ENCODE assay signal across 20 cellular contexts in the genomic region with DNA sequence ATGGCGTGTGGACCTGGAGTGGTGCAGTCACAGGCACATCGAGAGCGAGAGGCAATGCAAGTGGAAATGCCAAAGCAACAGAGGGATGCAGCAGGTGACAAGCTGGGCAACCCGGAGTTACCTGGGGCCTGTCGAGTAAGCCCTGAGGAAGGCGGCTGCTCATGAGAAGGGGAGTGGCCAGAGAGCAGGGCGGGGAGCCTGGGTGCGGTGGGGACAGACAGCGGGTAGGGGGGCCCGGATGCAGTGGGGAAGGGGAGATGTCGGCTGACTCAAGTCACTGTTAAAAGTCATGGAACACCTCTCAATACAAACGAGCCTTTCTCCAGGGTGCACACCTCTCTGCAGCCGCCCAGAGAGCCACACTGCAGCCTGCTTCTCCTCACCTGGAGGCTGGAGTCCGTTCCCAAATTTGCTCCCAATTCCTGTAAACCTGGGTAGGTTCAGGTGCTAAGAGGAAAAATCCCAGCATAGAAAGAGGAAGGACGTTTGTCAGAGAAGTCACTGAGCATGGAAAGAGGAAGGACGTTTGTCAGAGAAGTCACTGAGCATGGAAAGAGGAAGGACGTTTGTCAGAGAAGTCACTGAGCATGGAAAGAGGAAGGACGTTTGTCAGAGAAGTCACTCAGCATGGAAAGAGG.
DNase-seq lines count a peak whose midpoint lies in the region; ATAC-seq, FAIRE-seq and TF ChIP-seq lines count a peak whose summit lies in the region.
"Had no signal": no experiment of that assay in that cellular context is flagged by ENCODE, and none has a peak within 500 bp of the region (broad histone marks: within the 10 kb centered on the region; RNA-seq: fewer than 3 reads in every experiment).

No MANE protein-coding gene starts in this region.

- H2BK5ac ChIP-seq in H1 (ENCODE audit: low read depth, low read length) = no peak overlapping the region

- DNase-seq in DMS53 (lab: John Stamatoyannopoulos, UW) (peak; percentile 44), DMS53 treated with DMSO at 0.1 percent for 48 hours (lab: John Stamatoyannopoulos, UW; ENCODE audit: unreplicated experiment) (no peak), H1 (ENCODE audit: low read depth in 1 of 2, low spot score in 2 of 2) (no peak), iPS-NIHi7 (ENCODE audit: extremely low spot score) (no peak)
- no peak for DNase-seq in activated CD4-positive, CD25-positive, alpha-beta regulatory T cell (lab: John Stamatoyannopoulos, UW)
- DNase-seq in activated naive CD4-positive, alpha-beta T cell treated with anti-CD3 and anti-CD28 coated beads, Interleukin-2, amount 50 U/mL, for 72 hours (ENCODE audit: low spot score in 2 of 2) = no peak
- DNase-seq: ACHN, DMS79, H7, NCI-H1694 treated with DMSO at 0.1 percent for 48 hours, NCI-H2107, NCI-H446 treated with DMSO at 0.1 percent for 48 hours, NCI-H526 treated with DMSO at 0.1 percent for 48 hours, PC-3, Right ventricle myocardium superior had no signal

- H3K23ac ChIP-seq in H1 (ENCODE audit: insufficient read length) = no peak overlapping the region

- WGBS in H1 (ENCODE audit: extremely low coverage in 1 of 2, insufficient coverage in 1 of 2, insufficient read length in 1 of 2, insufficient replicate concordance in 2 of 2, low coverage in 1 of 2, low lambda C conversion rate in 2 of 2, missing lambda C conversion rate in 1 of 2), 2 experiments = 87% methylated on average over 17 of the region's 18 CpGs; no CpG with 5 or more reads in 1 of the 2 experiments

- H4K91ac ChIP-seq in H1 (replicated peaks; ENCODE audit: insufficient read length, low read length) = no peak overlapping the region

- TF ChIP-seq RAD21 in H1 (IDR thresholded peaks at IDR 0.05 in 1 of 2, conservative IDR thresholded peaks at IDR 0.05 in 1 of 2; ENCODE audit: low read depth in 2 of 2, low read length in 2 of 2) = no peak

- TF ChIP-seq EP300 in H1 (IDR thresholded peaks at IDR 0.05; ENCODE audit: borderline replicate concordance in 1 of 2, low read depth in 2 of 2, low read length in 2 of 2) = no peak

- TF ChIP-seq POLR2A in H1 (IDR thresholded peaks at IDR 0.05; ENCODE audit: control extremely low read depth in 1 of 2, low read depth in 2 of 2, low read length in 2 of 2) = no peak

- no peak for FAIRE-seq in H1 (lab: Jason Lieb, UNC)
- FAIRE-seq: D721Med had no signal

- no peaks in the 10 kb centered on the region for H3K9me2 ChIP-seq in Loucy (replicated peaks; ENCODE audit: low read depth, low read length)

- H4K20me1 ChIP-seq in Loucy (ENCODE audit: insufficient read depth, low read length, poor library complexity, severe bottlenecking) (no peaks in the 10 kb centered on the region), H1 (replicated peaks in 1 of 2; ENCODE audit: control insufficient read depth in 1 of 2, insufficient read depth in 2 of 2, low read length in 2 of 2) (no peaks in the 10 kb centered on the region)

- H3K36me3 ChIP-seq in Loucy (ENCODE audit: insufficient read depth, low read length) (no peaks in the 10 kb centered on the region), H1 (ENCODE audit: control insufficient read depth in 2 of 4, insufficient read depth in 4 of 4, low read length in 3 of 4) (no peaks in the 10 kb centered on the region)

- H4K5ac ChIP-seq in H1 (ENCODE audit: insufficient read length, low read depth, low read length) = no peak overlapping the region

- no peak overlapping the region for H3K18ac ChIP-seq in H1 (ENCODE audit: extremely low read depth, low read length)

- no peak overlapping the region for H2BK12ac ChIP-seq in H1 (ENCODE audit: low read depth, low read length)

- no peaks in the 10 kb centered on the region for H3K9me3 Mint-ChIP-seq in activated naive CD4-positive, alpha-beta T cell treated with anti-CD3 and anti-CD28 coated beads, Interleukin-2, amount 50 U/mL, for 72 hours

- no peak overlapping the region for H3K4ac ChIP-seq in H1 (replicated peaks; ENCODE audit: insufficient read length, low read depth, low read length)

- CTCF ChIA-PET in H1 (lab: Charles Lee; ENCODE audit: partially characterized antibody) = no interaction called here

- H2BK120ac ChIP-seq in H1 (replicated peaks; ENCODE audit: low read depth, low read length) = no peak overlapping the region

- TF ChIP-seq CTCF in Loucy (conservative IDR thresholded peaks at IDR 0.05; ENCODE audit: low read length) (no peak), H1 (IDR thresholded peaks at IDR 0.05; ENCODE audit: control extremely low read depth in 1 of 3, insufficient read depth in 1 of 3, low read depth in 1 of 3, low read length in 3 of 3) (no peak)

- no peaks in the 10 kb centered on the region for H3K4me1 ChIP-seq in Loucy (ENCODE audit: insufficient read depth, low read length, poor library complexity, severe bottlenecking)
- peaks cover 0 to 2% (median 1%) of the 10 kb centered on the region in 4 experiments; a peak in 1 of 7 replicates for H3K4me1 ChIP-seq in H1 (replicated peaks in 1 of 4; ENCODE audit: control insufficient read depth in 3 of 4, insufficient read depth in 4 of 4, low read length in 3 of 4)

- H3K79me2 ChIP-seq in Loucy (ENCODE audit: insufficient read depth, low read length) (no peaks in the 10 kb centered on the region), H1 (ENCODE audit: control insufficient read depth in 1 of 2, insufficient read depth in 2 of 2, low read length in 2 of 2) (no peaks in the 10 kb centered on the region)

- H2BK20ac ChIP-seq in H1 (ENCODE audit: low read length) = no peak overlapping the region

- no peak overlapping the region for H3K27ac Mint-ChIP-seq in activated naive CD4-positive, alpha-beta T cell treated with anti-CD3 and anti-CD28 coated beads, Interleukin-2, amount 50 U/mL, for 72 hours

- H3K14ac ChIP-seq in H1 (ENCODE audit: insufficient read length) = no peak overlapping the region

- H3K27me3 ChIP-seq in Loucy (ENCODE audit: insufficient read depth, low read length, poor library complexity, severe bottlenecking) = no peaks in the 10 kb centered on the region
- H3K27me3 ChIP-seq in H1 (replicated peaks in 1 of 4; ENCODE audit: control insufficient read depth in 3 of 4, extremely low read depth in 1 of 4, insufficient read depth in 3 of 4, low read length in 3 of 4) = peaks cover 0 to 3% (median under 1%) of the 10 kb centered on the region in 4 experiments; a peak in 2 of 7 replicates

- no peak overlapping the region for H3K56ac ChIP-seq in H1 (replicated peaks; ENCODE audit: insufficient read length, low read depth, low read length)

- H3F3A ChIP-seq in Loucy (ENCODE audit: low read depth) = no peaks in the 10 kb centered on the region

- no peak overlapping the region for H2AK5ac ChIP-seq in H1 (ENCODE audit: low read depth, low read length)

- H3K23me2 ChIP-seq in H1 (ENCODE audit: low read depth, low read length) = no peaks in the 10 kb centered on the region

- peak overlapping the region; percentile 49; the same call in 1 of the 2 replicates for H2AFZ ChIP-seq in Loucy (ENCODE audit: low read length)
- H2AFZ ChIP-seq in H1 (ENCODE audit: low read length) = no peak overlapping the region

- H3K4me3 ChIP-seq in Loucy (ENCODE audit: low read length, poor library complexity, severe bottlenecking) = no peak overlapping the region
- no peak overlapping the region for H3K4me3 ChIP-seq in H1 (ENCODE audit: extremely low read depth in 1 of 4, insufficient read depth in 2 of 4, low read depth in 3 of 4, low read length in 4 of 4)

- H4K8ac ChIP-seq in H1 (ENCODE audit: extremely low read depth, insufficient read depth, low read length) = peak overlapping the region; percentile 64; the same call in 1 of the 2 replicates

- H3K9ac ChIP-seq in Loucy (ENCODE audit: low read depth, low read length, poor library complexity, severe bottlenecking) (no peak overlapping the region), H1 (replicated peaks in 1 of 4; ENCODE audit: extremely low read depth in 1 of 4, low read depth in 3 of 4, low read length in 3 of 4) (no peak overlapping the region)

- H3K27ac ChIP-seq in H1 (ENCODE audit: low read depth, low read length) = no peak overlapping the region
- H3K27ac ChIP-seq: 22Rv1, C4-2B had no signal

- H2BK15ac ChIP-seq in H1 (ENCODE audit: low read length) = no peak overlapping the region

- no peaks in the 10 kb centered on the region for H3K79me1 ChIP-seq in H1 (ENCODE audit: low read depth, low read length)

- no peak for ATAC-seq in HG02981 (IDR thresholded peaks at IDR 0.05; ENCODE audit: unreplicated experiment)
- ATAC-seq in activated naive CD4-positive, alpha-beta T cell treated with anti-CD3 and anti-CD28 coated beads, Interleukin-2, amount 50 U/mL, for 72 hours = no peak
- ATAC-seq: PC-3 had no signal

- H3K4me2 ChIP-seq in Loucy (ENCODE audit: low read depth, low read length, poor library complexity, severe bottlenecking) = no peak overlapping the region
- H3K4me2 ChIP-seq in H1 (ENCODE audit: insufficient read depth in 1 of 2, low read depth in 2 of 2, low read length in 2 of 2) = no peak overlapping the region

- POLR2A ChIA-PET in H1 (lab: Charles Lee; ENCODE audit: partially characterized antibody) = no interaction called here

- peaks cover 4% of the 10 kb centered on the region; the same call in 1 of the 2 replicates for H3K9me3 ChIP-seq in Loucy (ENCODE audit: insufficient read depth, low read depth, low read length)
- H3K9me3 ChIP-seq in H1 (ENCODE audit: insufficient read depth in 2 of 2, low read depth in 1 of 2, low read length in 1 of 2) = no peaks in the 10 kb centered on the region

- no peaks in the 10 kb centered on the region for H3K36me3 Mint-ChIP-seq in activated naive CD4-positive, alpha-beta T cell treated with anti-CD3 and anti-CD28 coated beads, Interleukin-2, amount 50 U/mL, for 72 hours

TF ChIP-seq in H1, 55 proteins besides CTCF, POLR2A, EP300 and RAD21 (continues in another document):
- TF ChIP-seq ZNF274 (IDR thresholded peaks at IDR 0.05; ENCODE audit: borderline replicate concordance, extremely low read depth, low read length) = no peak
- TF ChIP-seq ASH2L (IDR thresholded peaks at IDR 0.05; ENCODE audit: low read length) = no peak
- no peak for TF ChIP-seq RXRA (IDR thresholded peaks at IDR 0.05; ENCODE audit: insufficient read depth, low read depth, low read length)
- TF ChIP-seq TAF1 (IDR thresholded peaks at IDR 0.05; ENCODE audit: low read depth, low read length) = no peak
- no peak for TF ChIP-seq CREB1 (IDR thresholded peaks at IDR 0.05)
- TF ChIP-seq SRF (IDR thresholded peaks at IDR 0.05; ENCODE audit: low read depth, low read length) = no peak
- TF ChIP-seq CHD1 (IDR thresholded peaks at IDR 0.05; ENCODE audit: low read depth, low read length) = no peak
- no peak for TF ChIP-seq JUN (IDR thresholded peaks at IDR 0.05; ENCODE audit: low read depth, low read length)
- no peak for TF ChIP-seq EGR1 (IDR thresholded peaks at IDR 0.05; ENCODE audit: borderline replicate concordance, low read depth, low read length)
- no peak for TF ChIP-seq GTF2F1 (IDR thresholded peaks at IDR 0.05; ENCODE audit: borderline replicate concordance, low read depth, low read length)
- TF ChIP-seq, protein P1, sequence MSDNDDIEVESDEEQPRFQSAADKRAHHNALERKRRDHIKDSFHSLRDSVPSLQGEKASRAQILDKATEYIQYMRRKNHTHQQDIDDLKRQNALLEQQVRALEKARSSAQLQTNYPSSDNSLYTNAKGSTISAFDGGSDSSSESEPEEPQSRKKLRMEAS (IDR thresholded peaks at IDR 0.05) = no peak
- no peak for TF ChIP-seq RNF2 (IDR thresholded peaks at IDR 0.05; ENCODE audit: borderline replicate concordance, low read depth, low read length, missing control alignments, poor library complexity, severe bottlenecking)
